ENCODE assay signal across 8 cellular contexts in the genomic region with DNA sequence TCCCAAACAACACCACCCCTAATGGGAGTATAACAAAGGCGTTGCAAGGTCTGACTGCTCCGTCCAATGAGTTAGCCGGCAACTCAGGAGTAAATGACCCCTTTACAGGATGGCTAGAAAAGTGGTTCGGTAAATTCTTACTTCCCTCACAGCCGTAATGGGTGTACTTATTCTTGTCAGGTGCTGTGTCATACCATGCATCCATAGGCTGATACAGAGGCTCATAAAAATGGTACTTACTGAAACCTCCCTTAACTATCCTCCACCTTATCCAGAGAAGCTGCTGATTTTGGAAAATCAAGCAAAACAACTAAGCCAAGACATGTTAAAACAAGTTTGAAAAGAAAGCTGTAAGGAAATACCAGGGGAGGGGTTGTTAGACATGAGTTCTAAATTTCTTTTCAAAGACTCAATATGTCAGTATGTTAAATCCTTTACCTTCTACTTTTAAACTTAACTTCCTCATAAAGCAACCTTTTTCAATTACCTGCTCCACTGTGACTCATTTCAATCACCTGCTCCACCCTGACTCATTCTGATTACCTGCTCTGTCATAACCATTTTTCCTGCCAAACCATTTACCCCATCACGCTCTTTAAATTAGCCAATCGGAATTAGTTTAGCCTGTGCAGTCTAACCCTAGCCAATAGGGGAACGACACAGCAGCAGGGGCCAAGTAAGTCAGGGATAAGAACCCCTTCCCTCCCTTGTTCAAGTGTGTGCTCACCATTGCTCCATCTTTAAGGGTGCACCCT. TPM values are rescaled to one million over a fixed set of nuclear protein-coding genes. Genes with fewer than 3 reads are reported as not detected.
DNase-seq lines count a peak whose midpoint lies in the region; ATAC-seq, FAIRE-seq and TF ChIP-seq lines count a peak whose summit lies in the region.
"Not testable (repeated sequence)": the region's sequence is repeated elsewhere in the genome, so short reads cannot be mapped to it uniquely, and the experiment has no call there.

No MANE protein-coding gene starts in this region.

- not testable (repeated sequence) for H3K27me3 Mint-ChIP-seq in activated CD4-positive, alpha-beta T cell treated with anti-CD3 and anti-CD28 coated beads for 36 hours; activated naive CD4-positive, alpha-beta T cell treated with anti-CD3 and anti-CD28 coated beads, Interleukin-2, amount 50 U/mL, for 24 hours

- H3K36me3 ChIP-seq in upper lobe of right lung, result not testable (repeated sequence)

- peak; percentile 39 for ATAC-seq in activated CD4-positive, alpha-beta T cell treated with anti-CD3 and anti-CD28 coated beads for 36 hours
- not testable (repeated sequence) for ATAC-seq in upper lobe of right lung

- not testable (repeated sequence) for H3K9me3 ChIP-seq in upper lobe of right lung

- peak overlapping the region; percentile 81 for H3K27ac ChIP-seq in upper lobe of right lung

- POLR2A ChIA-PET in activated CD4-positive, alpha-beta T cell treated with anti-CD3 and anti-CD28 coated beads for 36 hours (lab: Charles Lee), result not testable (repeated sequence)

- not testable (repeated sequence) for H3K4me3 ChIP-seq in epithelial cell of esophagus (ENCODE audit: low read length); upper lobe of right lung

- not testable (repeated sequence) for H3K4me3 Mint-ChIP-seq in activated CD4-positive, alpha-beta T cell treated with anti-CD3 and anti-CD28 coated beads for 36 hours; activated naive CD4-positive, alpha-beta T cell treated with anti-CD3 and anti-CD28 coated beads, Interleukin-2, amount 50 U/mL, for 24 hours

- not testable (repeated sequence) for TF ChIP-seq CTCF in epithelial cell of esophagus (IDR thresholded peaks at IDR 0.05; ENCODE audit: insufficient read depth, low read depth, low read length, missing control alignments); upper lobe of right lung (IDR thresholded peaks at IDR 0.05)

- not testable (repeated sequence) for H3K36me3 Mint-ChIP-seq in activated CD4-positive, alpha-beta T cell treated with anti-CD3 and anti-CD28 coated beads for 36 hours (ENCODE audit: low read depth); activated naive CD4-positive, alpha-beta T cell treated with anti-CD3 and anti-CD28 coated beads, Interleukin-2, amount 50 U/mL, for 24 hours

- DNase-seq in NCI-H146 treated with DMSO at 0.1 percent for 48 hours (lab: John Stamatoyannopoulos, UW; ENCODE audit: unreplicated experiment) (peak; percentile 17), epithelial cell of esophagus (ENCODE audit: low read depth) (peak; percentile 89), kidney tubule cell (ENCODE audit: low spot score) (peak; percentile 72), renal cortical epithelial cell (ENCODE audit: low read depth) (peak; percentile 47)
- peak; percentile 29 for DNase-seq in activated CD4-positive, alpha-beta T cell treated with anti-CD3 and anti-CD28 coated beads for 36 hours
- DNase-seq in upper lobe of right lung, result not testable (repeated sequence)

- FAIRE-seq in G401.6 (lab: Jason Lieb, UNC), result peak; percentile 99

- peaks cover 18% of the 10 kb centered on the region for H3K4me1 Mint-ChIP-seq in activated CD4-positive, alpha-beta T cell treated with anti-CD3 and anti-CD28 coated beads for 36 hours
- peaks cover 15% of the 10 kb centered on the region for H3K4me1 Mint-ChIP-seq in activated naive CD4-positive, alpha-beta T cell treated with anti-CD3 and anti-CD28 coated beads, Interleukin-2, amount 50 U/mL, for 24 hours

- H3K27me3 ChIP-seq in upper lobe of right lung, result not testable (repeated sequence)

- not testable (repeated sequence) for H3K4me1 ChIP-seq in upper lobe of right lung

- not testable (repeated sequence) for H3K9me3 Mint-ChIP-seq in activated CD4-positive, alpha-beta T cell treated with anti-CD3 and anti-CD28 coated beads for 36 hours (ENCODE audit: low read depth); activated naive CD4-positive, alpha-beta T cell treated with anti-CD3 and anti-CD28 coated beads, Interleukin-2, amount 50 U/mL, for 24 hours

- intact Hi-C loops in activated CD4-positive, alpha-beta T cell treated with anti-CD3 and anti-CD28 coated beads for 36 hours (cut with DNase I, micrococcal nuclease); upper lobe of right lung (cut with DNase I): not testable (repeated sequence)

- CTCF ChIA-PET in activated CD4-positive, alpha-beta T cell treated with anti-CD3 and anti-CD28 coated beads for 36 hours (lab: Charles Lee), result interaction anchor here (0.7 kb wide), 1 partner anchor 1642 kb away, joined by 3 read pairs; no protein-coding TSS in a partner anchor

- peak overlapping the region; percentile 39 for H3K27ac Mint-ChIP-seq in activated CD4-positive, alpha-beta T cell treated with anti-CD3 and anti-CD28 coated beads for 36 hours
- H3K27ac Mint-ChIP-seq in activated naive CD4-positive, alpha-beta T cell treated with anti-CD3 and anti-CD28 coated beads, Interleukin-2, amount 50 U/mL, for 24 hours, result peak overlapping the region; percentile 6

RNA-seq across cellular contexts. Expression of a gene that starts 14.0 kb away (rescaled TPM):
- 10 to 100 TPM; 30.0 to 38.2 TPM for total RNA-seq in activated CD4-positive, alpha-beta T cell treated with anti-CD3 and anti-CD28 coated beads for 36 hours
- 23.6 and 54.6 TPM in 2 replicates for total RNA-seq in renal cortical epithelial cell
- total RNA-seq in upper lobe of right lung, result 55.3 TPM
